8 cellular contexts compared by ENCODE assay signal in genomic region chr9:114908104-114908621, GRCh38. TPM values are rescaled to one million over a fixed set of nuclear protein-coding genes. Genes with fewer than 3 reads are reported as not detected.
DNase-seq lines count a peak whose midpoint lies in the region; ATAC-seq, FAIRE-seq and TF ChIP-seq lines count a peak whose summit lies in the region.

No MANE protein-coding gene starts in this region.

- intact Hi-C loops in left colon (cut with DNase I, micrococcal nuclease): loop anchor here in 1 of 2 donors (10.0 kb wide), 1 partner anchor 617 kb away; no protein-coding TSS in a partner anchor
- intact Hi-C loops in esophagus squamous epithelium (cut with DNase I): loop anchor here (5.0 kb wide), 2 partner anchors 104 to 171 kb away; no protein-coding TSS in a partner anchor

- no peaks in the 10 kb centered on the region for H3K36me3 ChIP-seq in esophagus squamous epithelium

- no peak for TF ChIP-seq POLR2A in esophagus squamous epithelium (IDR thresholded peaks at IDR 0.05)

- H3K4me1 ChIP-seq in esophagus squamous epithelium: peaks cover 0 to 37% (median 14%) of the 10 kb centered on the region in 3 donors

- no peaks in the 10 kb centered on the region for H3K9me3 ChIP-seq in esophagus squamous epithelium

- no peaks in the 10 kb centered on the region for H3K27me3 ChIP-seq in esophagus squamous epithelium

- 22 to 61% methylated on average over 3 of the region's 3 CpGs for WGBS in esophagus squamous epithelium, 2 donors

- FAIRE-seq in D721Med (lab: Jason Lieb, UNC) (no peak), frontal cortex (lab: Jason Lieb, UNC) (no peak)

- H3K27ac ChIP-seq in coronary artery (no peak overlapping the region), esophagus squamous epithelium (peak overlapping the region in 2 of 4 donors; percentile 7 to 21)

- peak; percentile 36 for ATAC-seq in GM18907 (IDR thresholded peaks at IDR 0.05; ENCODE audit: unreplicated experiment)
- peak; percentile 84 for ATAC-seq in SK-N-SH treated with all-trans-retinoic acid at 6 μM for 48 hours
- peak; percentile 60 for ATAC-seq in left colon

- no peak for TF ChIP-seq CTCF in coronary artery (IDR thresholded peaks at IDR 0.05)
- TF ChIP-seq CTCF in D721Med (IDR thresholded peaks at IDR 0.05; ENCODE audit: insufficient read depth, missing control alignments): no peak
- TF ChIP-seq CTCF in esophagus squamous epithelium (IDR thresholded peaks at IDR 0.05): no peak

- H3K4me3 ChIP-seq in coronary artery (no peak overlapping the region), esophagus squamous epithelium (no peak overlapping the region)

- DNase-seq in LoVo (ENCODE audit: low spot score) (peak; percentile 96), left colon (peak in 1 of 2 donors; percentile 35), coronary artery (ENCODE audit: low spot score) (no peak), D721Med (ENCODE audit: insufficient read length, low spot score) (no peak), frontal cortex (ENCODE audit: low spot score in 2 of 2) (no peak), esophagus squamous epithelium (lab: John Stamatoyannopoulos, UW) (no peak)

TF ChIP-seq in SK-N-SH treated with all-trans-retinoic acid at 6 μM for 48 hours, 23 proteins besides CTCF, POLR2A, EP300 and RAD21:
- no peak for TF ChIP-seq ISL1 (CRISPR knock-in tag; IDR thresholded peaks at IDR 0.05)
- TF ChIP-seq TOX (CRISPR knock-in tag; IDR thresholded peaks at IDR 0.05; ENCODE audit: borderline replicate concordance): no peak
- no peak for TF ChIP-seq PPARA (CRISPR knock-in tag; IDR thresholded peaks at IDR 0.05; ENCODE audit: borderline replicate concordance)
- no peak for TF ChIP-seq ZFP30 (CRISPR knock-in tag; IDR thresholded peaks at IDR 0.05)
- TF ChIP-seq GLIS3 (CRISPR knock-in tag; IDR thresholded peaks at IDR 0.05): no peak
- TF ChIP-seq BACH2 (CRISPR knock-in tag; IDR thresholded peaks at IDR 0.05; ENCODE audit: borderline replicate concordance): no peak
- no peak for TF ChIP-seq ARNTL (CRISPR knock-in tag; IDR thresholded peaks at IDR 0.05; ENCODE audit: borderline replicate concordance, low read depth)
- no peak for TF ChIP-seq ZFP3 (CRISPR knock-in tag; IDR thresholded peaks at IDR 0.05)
- TF ChIP-seq TCF4 (CRISPR knock-in tag; IDR thresholded peaks at IDR 0.05; ENCODE audit: borderline replicate concordance): no peak; the same call in 1 of the 2 replicates
- TF ChIP-seq POU6F1 (CRISPR knock-in tag; IDR thresholded peaks at IDR 0.05; ENCODE audit: borderline replicate concordance, low read depth): no peak
- TF ChIP-seq, protein P1, sequence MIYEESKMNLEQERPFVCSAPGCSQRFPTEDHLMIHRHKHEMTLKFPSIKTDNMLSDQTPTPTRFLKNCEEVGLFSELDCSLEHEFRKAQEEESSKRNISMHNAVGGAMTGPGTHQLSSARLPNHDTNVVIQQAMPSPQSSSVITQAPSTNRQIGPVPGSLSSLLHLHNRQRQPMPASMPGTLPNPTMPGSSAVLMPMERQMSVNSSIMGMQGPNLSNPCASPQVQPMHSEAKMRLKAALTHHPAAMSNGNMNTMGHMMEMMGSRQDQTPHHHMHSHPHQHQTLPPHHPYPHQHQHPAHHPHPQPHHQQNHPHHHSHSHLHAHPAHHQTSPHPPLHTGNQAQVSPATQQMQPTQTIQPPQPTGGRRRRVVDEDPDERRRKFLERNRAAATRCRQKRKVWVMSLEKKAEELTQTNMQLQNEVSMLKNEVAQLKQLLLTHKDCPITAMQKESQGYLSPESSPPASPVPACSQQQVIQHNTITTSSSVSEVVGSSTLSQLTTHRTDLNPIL (CRISPR knock-in tag; IDR thresholded peaks at IDR 0.05; ENCODE audit: low read depth): no peak
- no peak for TF ChIP-seq ESRRG (CRISPR knock-in tag; IDR thresholded peaks at IDR 0.05)
- no peak for TF ChIP-seq CSDC2 (CRISPR knock-in tag; IDR thresholded peaks at IDR 0.05)
- no peak for TF ChIP-seq ZNF565 (CRISPR knock-in tag; conservative IDR thresholded peaks at IDR 0.05; ENCODE audit: low read depth)
- TF ChIP-seq OSR1 (CRISPR knock-in tag; IDR thresholded peaks at IDR 0.05): no peak
- no peak for TF ChIP-seq SNAI2 (CRISPR knock-in tag; IDR thresholded peaks at IDR 0.05)
- TF ChIP-seq TSHZ2 (CRISPR knock-in tag; IDR thresholded peaks at IDR 0.05): no peak
- TF ChIP-seq, protein P2, sequence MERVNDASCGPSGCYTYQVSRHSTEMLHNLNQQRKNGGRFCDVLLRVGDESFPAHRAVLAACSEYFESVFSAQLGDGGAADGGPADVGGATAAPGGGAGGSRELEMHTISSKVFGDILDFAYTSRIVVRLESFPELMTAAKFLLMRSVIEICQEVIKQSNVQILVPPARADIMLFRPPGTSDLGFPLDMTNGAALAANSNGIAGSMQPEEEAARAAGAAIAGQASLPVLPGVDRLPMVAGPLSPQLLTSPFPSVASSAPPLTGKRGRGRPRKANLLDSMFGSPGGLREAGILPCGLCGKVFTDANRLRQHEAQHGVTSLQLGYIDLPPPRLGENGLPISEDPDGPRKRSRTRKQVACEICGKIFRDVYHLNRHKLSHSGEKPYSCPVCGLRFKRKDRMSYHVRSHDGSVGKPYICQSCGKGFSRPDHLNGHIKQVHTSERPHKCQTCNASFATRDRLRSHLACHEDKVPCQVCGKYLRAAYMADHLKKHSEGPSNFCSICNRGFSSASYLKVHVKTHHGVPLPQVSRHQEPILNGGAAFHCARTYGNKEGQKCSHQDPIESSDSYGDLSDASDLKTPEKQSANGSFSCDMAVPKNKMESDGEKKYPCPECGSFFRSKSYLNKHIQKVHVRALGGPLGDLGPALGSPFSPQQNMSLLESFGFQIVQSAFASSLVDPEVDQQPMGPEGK (CRISPR knock-in tag; IDR thresholded peaks at IDR 0.05; ENCODE audit: borderline replicate concordance): no peak
- no peak for TF ChIP-seq ZNF70 (CRISPR knock-in tag; IDR thresholded peaks at IDR 0.05)
- TF ChIP-seq CSRNP3 (CRISPR knock-in tag; IDR thresholded peaks at IDR 0.05): no peak

RNA-seq across cellular contexts. Expression of gene TNFSF8, which starts 22.2 kb away (rescaled TPM):
- total RNA-seq in left colon (1 to 10 TPM in 1 of 2 donors, under 1 TPM in 1; 0.24 to 1.0 TPM), frontal cortex (under 0.01 TPM), esophagus squamous epithelium (1 to 10 TPM in 1 of 4 donors, under 1 TPM in 3; 0.21 to 6.5 (median 0.41) TPM)
